In genomic region chr1:161592586-161592985, GRCh38 we compare ENCODE assay signal across 10 cellular contexts. TPM values are rescaled to one million over a fixed set of nuclear protein-coding genes. Genes with fewer than 3 reads are reported as not detected.
"Had no signal": no experiment of that assay in that cellular context is flagged by ENCODE, and none has a peak within 500 bp of the region (broad histone marks: within the 10 kb centered on the region; RNA-seq: fewer than 3 reads in every experiment).

No MANE protein-coding gene starts in this region.

RNA-seq across cellular contexts. Expression of gene FCGR3B, which starts 38.4 kb away (rescaled TPM):
- total RNA-seq: hepatocyte, kidney epithelial cell, lung microvascular endothelial cell, myocyte, progenitor cell of endocrine pancreas, pulmonary artery endothelial cell, renal cortical epithelial cell, smooth muscle cell had no signal
- polyA plus RNA-seq: hepatocyte; naive thymus-derived CD4-positive, alpha-beta T cell; neural cell had no signal

RNA-seq across cellular contexts. Expression of gene FCGR3A, which starts 43.0 kb away (rescaled TPM):
- total RNA-seq: lung microvascular endothelial cell, myocyte, progenitor cell of endocrine pancreas, pulmonary artery endothelial cell, renal cortical epithelial cell, smooth muscle cell had no signal
- polyA plus RNA-seq: neural cell had no signal
